In the genomic region with DNA sequence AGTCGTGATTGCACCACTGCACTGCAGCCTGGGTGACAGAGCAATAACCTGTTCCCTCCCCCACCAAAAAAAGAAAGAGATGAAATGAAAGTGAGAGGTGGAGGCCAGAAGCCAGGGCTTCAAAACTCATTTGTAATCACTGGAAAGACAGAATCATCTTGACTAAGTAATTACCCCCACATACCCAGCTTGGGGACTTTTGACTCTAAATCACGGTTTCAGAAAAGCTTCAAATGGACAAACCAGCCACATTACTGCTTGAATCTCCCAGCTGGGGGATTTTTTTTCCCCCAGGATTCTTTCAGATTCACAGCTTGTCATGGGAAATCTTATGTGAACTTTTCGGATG, we compare ENCODE assay signal across 22 cellular contexts.
DNase-seq lines count a peak whose midpoint lies in the region; ATAC-seq and TF ChIP-seq lines count a peak whose summit lies in the region.
"Had no signal": no experiment of that assay in that cellular context is flagged by ENCODE, and none has a peak within 500 bp of the region (broad histone marks: within the 10 kb centered on the region; RNA-seq: fewer than 3 reads in every experiment).

No MANE protein-coding gene starts in this region.

- H3K27ac Mint-ChIP-seq in osteocyte (ENCODE audit: unreplicated experiment): peak overlapping the region; percentile 18
- no peak overlapping the region for H3K27ac Mint-ChIP-seq in activated T-helper 1 cell treated with anti-CD3 and anti-CD28 coated beads, Interleukin-12 subunit alpha, Interleukin-12 subunit beta, Interleukin-2, Interleukin-4 antibody, amounts not matched to agents 30 ng/mL and 10 ng/mL and 1 ng/mL, durations not matched to agents 14 hours and 24 hours and 36 hours
- H3K27ac Mint-ChIP-seq: effector memory CD8-positive, alpha-beta T cell; T-helper 17 cell had no signal

- H2AFZ ChIP-seq in mammary epithelial cell (ENCODE audit: low read depth, low read length): no peak overlapping the region

- no peaks in the 10 kb centered on the region for H3K27me3 ChIP-seq in mammary epithelial cell (ENCODE audit: insufficient read depth, low read length)
- H3K27me3 ChIP-seq in breast epithelium: no peaks in the 10 kb centered on the region
- no peaks in the 10 kb centered on the region for H3K27me3 ChIP-seq in RWPE2 (ENCODE audit: insufficient read depth, poor library complexity, severe bottlenecking)
- H3K27me3 ChIP-seq: left lung, right atrium auricular region had no signal

- TF ChIP-seq CTCF in mammary epithelial cell (conservative IDR thresholded peaks at IDR 0.05 in 1 of 2, IDR thresholded peaks at IDR 0.05 in 1 of 2; ENCODE audit: extremely low read depth in 1 of 2, insufficient read depth in 1 of 2, low read depth in 1 of 2, low read length in 2 of 2): no peak
- TF ChIP-seq CTCF in breast epithelium (IDR thresholded peaks at IDR 0.05): no peak
- no peak for TF ChIP-seq CTCF in RWPE2 (IDR thresholded peaks at IDR 0.05; ENCODE audit: poor library complexity, severe bottlenecking)
- no peak for TF ChIP-seq CTCF in osteocyte (IDR thresholded peaks at IDR 0.05)

- H3K9me3 Mint-ChIP-seq in osteocyte (ENCODE audit: unreplicated experiment): no peaks in the 10 kb centered on the region
- H3K9me3 Mint-ChIP-seq in activated T-helper 1 cell treated with anti-CD3 and anti-CD28 coated beads, Interleukin-12 subunit alpha, Interleukin-12 subunit beta, Interleukin-2, Interleukin-4 antibody, amounts not matched to agents 30 ng/mL and 10 ng/mL and 1 ng/mL, durations not matched to agents 14 hours and 24 hours and 36 hours: no peaks in the 10 kb centered on the region
- H3K9me3 Mint-ChIP-seq: effector memory CD8-positive, alpha-beta T cell had no signal

- no peaks in the 10 kb centered on the region for H4K20me1 ChIP-seq in mammary epithelial cell (ENCODE audit: insufficient read depth, low read length)

- no TSS peak for BruUV-seq in mammary epithelial cell (replicated peaks; lab: Mats Ljungman, UMichigan)

- DNase-seq in mammary epithelial cell (peak; percentile 20), breast epithelium (ENCODE audit: low spot score in 2 of 2) (no peak), RWPE2 (ENCODE audit: low spot score) (no peak), osteocyte (ENCODE audit: extremely low spot score, unreplicated experiment) (no peak), dermis blood vessel endothelial cell (no peak), SW 1271 (lab: John Stamatoyannopoulos, UW) (no peak)
- no peak for DNase-seq in activated T-helper 1 cell treated with anti-CD3 and anti-CD28 coated beads, Interleukin-12 subunit alpha, Interleukin-12 subunit beta, Interleukin-2, Interleukin-4 antibody, amounts not matched to agents 30 ng/mL and 10 ng/mL and 1 ng/mL, durations not matched to agents 14 hours and 24 hours and 36 hours (ENCODE audit: low spot score)
- DNase-seq: central memory CD4-positive, alpha-beta T cell; DMS79 treated with DMSO at 0.1 percent for 48 hours; effector memory CD8-positive, alpha-beta T cell; HCEC 1CT; KBM-7; left lung; NCI-H1048; NCI-H2081 treated with DMSO at 0.1 percent for 48 hours; NCI-H510A treated with DMSO at 0.1 percent for 48 hours; occipital lobe; SHP77; T-helper 17 cell had no signal

- no peak for ATAC-seq in RWPE2 (ENCODE audit: low read depth)
- ATAC-seq in HG03520 (IDR thresholded peaks at IDR 0.05; ENCODE audit: unreplicated experiment): no peak
- ATAC-seq: effector memory CD8-positive, alpha-beta T cell; left lung; T-helper 17 cell had no signal

- intact Hi-C loops in mammary epithelial cell (cut with micrococcal nuclease): loop anchor here (10.0 kb wide), 1 partner anchor 165 kb away; no protein-coding TSS in a partner anchor
- intact Hi-C loops in breast epithelium (cut with DNase I; ENCODE audit: low total_unique reads): no loop called here
- intact Hi-C loops in activated T-helper 1 cell treated with anti-CD3 and anti-CD28 coated beads, Interleukin-12 subunit alpha, Interleukin-12 subunit beta, Interleukin-2, Interleukin-4 antibody, amounts not matched to agents 30 ng/mL and 10 ng/mL and 1 ng/mL, durations not matched to agents 14 hours and 24 hours and 36 hours (cut with micrococcal nuclease): no loop called here

- no peaks in the 10 kb centered on the region for H3K27me3 Mint-ChIP-seq in osteocyte (ENCODE audit: unreplicated experiment)
- peaks cover 8% of the 10 kb centered on the region for H3K27me3 Mint-ChIP-seq in activated T-helper 1 cell treated with anti-CD3 and anti-CD28 coated beads, Interleukin-12 subunit alpha, Interleukin-12 subunit beta, Interleukin-2, Interleukin-4 antibody, amounts not matched to agents 30 ng/mL and 10 ng/mL and 1 ng/mL, durations not matched to agents 14 hours and 24 hours and 36 hours (ENCODE audit: insufficient read depth)

- H3K4me1 ChIP-seq in mammary epithelial cell (ENCODE audit: insufficient read depth, low read length): peaks cover 13% of the 10 kb centered on the region
- H3K4me1 ChIP-seq in breast epithelium: no peaks in the 10 kb centered on the region
- H3K4me1 ChIP-seq in RWPE2 (ENCODE audit: insufficient read depth, poor library complexity, severe bottlenecking): peaks cover 13% of the 10 kb centered on the region
- H3K4me1 ChIP-seq: left lung had no signal

- H3K79me2 ChIP-seq in mammary epithelial cell (ENCODE audit: insufficient read depth, low read length): no peaks in the 10 kb centered on the region

- dilution Hi-C loops in mammary epithelial cell (cut with HindIII; ENCODE audit: low sequenced_read_pairs): no loop called here

- no peak overlapping the region for H3K4me2 ChIP-seq in mammary epithelial cell (ENCODE audit: insufficient read depth, low read depth, low read length)

- 84% methylated on average over 3 of the region's 3 CpGs for WGBS in mammary epithelial cell (ENCODE audit: low coverage, missing lambda C conversion rate)

- H3K36me3 ChIP-seq in mammary epithelial cell (ENCODE audit: insufficient read depth, low read length) (no peaks in the 10 kb centered on the region), breast epithelium (no peaks in the 10 kb centered on the region), RWPE2 (ENCODE audit: low read depth) (no peaks in the 10 kb centered on the region)
- H3K36me3 ChIP-seq: left lung, right atrium auricular region had no signal

- CTCF ChIA-PET in mammary epithelial cell (lab: Charles Lee; ENCODE audit: low non-redundant PET): no interaction called here

- no peak overlapping the region for H3K9ac ChIP-seq in mammary epithelial cell (ENCODE audit: insufficient read depth, low read length)

- no peak overlapping the region for H3K4me3 ChIP-seq in mammary epithelial cell (replicated peaks in 1 of 3; ENCODE audit: insufficient read depth in 1 of 3, low read depth in 2 of 3, low read length in 3 of 3)
- H3K4me3 ChIP-seq in breast epithelium: no peak overlapping the region
- H3K4me3 ChIP-seq in RWPE2 (ENCODE audit: severe bottlenecking): no peak overlapping the region
- H3K4me3 ChIP-seq: left lung, right atrium auricular region had no signal

- H3K36me3 Mint-ChIP-seq in osteocyte (ENCODE audit: unreplicated experiment): peaks cover 44% of the 10 kb centered on the region
- no peaks in the 10 kb centered on the region for H3K36me3 Mint-ChIP-seq in activated T-helper 1 cell treated with anti-CD3 and anti-CD28 coated beads, Interleukin-12 subunit alpha, Interleukin-12 subunit beta, Interleukin-2, Interleukin-4 antibody, amounts not matched to agents 30 ng/mL and 10 ng/mL and 1 ng/mL, durations not matched to agents 14 hours and 24 hours and 36 hours (ENCODE audit: low read depth)

- H3K4me1 Mint-ChIP-seq in osteocyte (ENCODE audit: unreplicated experiment): peaks cover 84% of the 10 kb centered on the region
- no peaks in the 10 kb centered on the region for H3K4me1 Mint-ChIP-seq in activated T-helper 1 cell treated with anti-CD3 and anti-CD28 coated beads, Interleukin-12 subunit alpha, Interleukin-12 subunit beta, Interleukin-2, Interleukin-4 antibody, amounts not matched to agents 30 ng/mL and 10 ng/mL and 1 ng/mL, durations not matched to agents 14 hours and 24 hours and 36 hours (ENCODE audit: low read depth)
- H3K4me1 Mint-ChIP-seq: T-helper 17 cell had no signal

- no peak overlapping the region for H3K4me3 Mint-ChIP-seq in osteocyte (ENCODE audit: unreplicated experiment)
- H3K4me3 Mint-ChIP-seq in activated T-helper 1 cell treated with anti-CD3 and anti-CD28 coated beads, Interleukin-12 subunit alpha, Interleukin-12 subunit beta, Interleukin-2, Interleukin-4 antibody, amounts not matched to agents 30 ng/mL and 10 ng/mL and 1 ng/mL, durations not matched to agents 14 hours and 24 hours and 36 hours: no peak overlapping the region
- H3K4me3 Mint-ChIP-seq: effector memory CD8-positive, alpha-beta T cell; T-helper 17 cell had no signal

- H3K27ac ChIP-seq in mammary epithelial cell (ENCODE audit: insufficient read depth, low read depth, low read length) (no peak overlapping the region), breast epithelium (no peak overlapping the region), RWPE2 (ENCODE audit: poor library complexity, severe bottlenecking) (peak overlapping the region; percentile 38)
- H3K27ac ChIP-seq: left lung, right atrium auricular region, VCaP had no signal

- in situ Hi-C loops in mammary epithelial cell (cut with MboI; ENCODE audit: low sequenced_read_pairs in 2 of 2): no loop called here

- no peak for TF ChIP-seq POLR2A in breast epithelium (IDR thresholded peaks at IDR 0.05)

- no peaks in the 10 kb centered on the region for H3K9me3 ChIP-seq in mammary epithelial cell (replicated peaks; ENCODE audit: insufficient read depth, low read length)
- H3K9me3 ChIP-seq in breast epithelium: no peaks in the 10 kb centered on the region
- no peaks in the 10 kb centered on the region for H3K9me3 ChIP-seq in RWPE2 (ENCODE audit: severe bottlenecking)
- H3K9me3 ChIP-seq: left lung, right atrium auricular region had no signal
